In genomic region chr7:139762886-139763285, GRCh38 we compare ENCODE assay signal across 14 cellular contexts. TPM values are rescaled to one million over a fixed set of nuclear protein-coding genes. Genes with fewer than 3 reads are reported as not detected.
DNase-seq lines count a peak whose midpoint lies in the region; ATAC-seq, FAIRE-seq and TF ChIP-seq lines count a peak whose summit lies in the region.
"Had no signal": no experiment of that assay in that cellular context is flagged by ENCODE, and none has a peak within 500 bp of the region (broad histone marks: within the 10 kb centered on the region; RNA-seq: fewer than 3 reads in every experiment).

No MANE protein-coding gene starts in this region.

- H3K4me1 ChIP-seq in stomach, result peaks cover 30 to 74% (median 42%) of the 10 kb centered on the region in 4 donors
- peaks cover 16% of the 10 kb centered on the region for H3K4me1 ChIP-seq in effector memory CD4-positive, alpha-beta T cell (ENCODE audit: control insufficient read depth, insufficient read depth, low read length, poor library complexity, severe bottlenecking)

- no peak for DNase-seq in activated naive CD8-positive, alpha-beta T cell treated with anti-CD3 and anti-CD28 coated beads, Interleukin-2, amount 50 U/mL, for 24 hours
- DNase-seq in chondrocyte (ENCODE audit: low spot score) (no peak), iris pigment epithelial cell (ENCODE audit: low read depth) (peak; percentile 52), stomach (no peak), D721Med (ENCODE audit: insufficient read length, low spot score) (no peak)
- no peak for DNase-seq in effector memory CD4-positive, alpha-beta T cell
- DNase-seq: activated CD4-positive, CD25-positive, alpha-beta regulatory T cell; activated effector memory CD4-positive, alpha-beta T cell treated with anti-CD3 and anti-CD28 coated beads, Interleukin-2, amount 50 U/mL, for 16 hours; lower lobe of right lung; NCI-H2029 treated with DMSO at 0.1 percent for 48 hours; small intestine had no signal

- no peaks in the 10 kb centered on the region for H3K9me3 Mint-ChIP-seq in activated naive CD8-positive, alpha-beta T cell (ENCODE audit: low read depth)
- H3K9me3 Mint-ChIP-seq in activated naive CD8-positive, alpha-beta T cell treated with anti-CD3 and anti-CD28 coated beads, Interleukin-2, amount 50 U/mL, for 24 hours, result no peaks in the 10 kb centered on the region
- no peaks in the 10 kb centered on the region for H3K9me3 Mint-ChIP-seq in chondrocyte (ENCODE audit: low read depth)

- ATAC-seq in activated naive CD8-positive, alpha-beta T cell treated with anti-CD3 and anti-CD28 coated beads, Interleukin-2, amount 50 U/mL, for 24 hours, result no peak
- no peak for ATAC-seq in GM18519 (IDR thresholded peaks at IDR 0.05; ENCODE audit: low FRiP score, unreplicated experiment)

- H3K27me3 Mint-ChIP-seq in activated naive CD8-positive, alpha-beta T cell, result no peaks in the 10 kb centered on the region
- no peaks in the 10 kb centered on the region for H3K27me3 Mint-ChIP-seq in activated naive CD8-positive, alpha-beta T cell treated with anti-CD3 and anti-CD28 coated beads, Interleukin-2, amount 50 U/mL, for 24 hours
- no peaks in the 10 kb centered on the region for H3K27me3 Mint-ChIP-seq in chondrocyte (ENCODE audit: low read depth)

- no peak overlapping the region for H3K4me3 ChIP-seq in stomach
- no peak overlapping the region for H3K4me3 ChIP-seq in effector memory CD4-positive, alpha-beta T cell (ENCODE audit: insufficient read depth, low read depth, low read length, poor library complexity, severe bottlenecking)
- H3K4me3 ChIP-seq: lower lobe of right lung had no signal

- H3K4me1 Mint-ChIP-seq in activated naive CD8-positive, alpha-beta T cell (ENCODE audit: low read depth), result peaks cover 76% of the 10 kb centered on the region
- H3K4me1 Mint-ChIP-seq in activated naive CD8-positive, alpha-beta T cell treated with anti-CD3 and anti-CD28 coated beads, Interleukin-2, amount 50 U/mL, for 24 hours, result peaks cover 67% of the 10 kb centered on the region
- H3K4me1 Mint-ChIP-seq in chondrocyte (ENCODE audit: low read depth), result peaks cover 97% of the 10 kb centered on the region

- no peaks in the 10 kb centered on the region for H3K9me3 ChIP-seq in stomach
- H3K9me3 ChIP-seq in effector memory CD4-positive, alpha-beta T cell (ENCODE audit: control insufficient read depth, low read length), result no peaks in the 10 kb centered on the region
- H3K9me3 ChIP-seq: lower lobe of right lung had no signal

- no peak for TF ChIP-seq POLR2A in stomach (IDR thresholded peaks at IDR 0.05)

- whole genome bisulfite sequencing in stomach, 5 donors, result 66 to 78% (median 75%) methylated on average over 2 of the region's 2 CpGs

- intact Hi-C loops in stomach (cut with DNase I; ENCODE audit: low total_unique reads), result no loop called here

- peak overlapping the region; percentile 9 for H3K27ac Mint-ChIP-seq in activated naive CD8-positive, alpha-beta T cell
- H3K27ac Mint-ChIP-seq in activated naive CD8-positive, alpha-beta T cell treated with anti-CD3 and anti-CD28 coated beads, Interleukin-2, amount 50 U/mL, for 24 hours, result no peak overlapping the region
- H3K27ac Mint-ChIP-seq in chondrocyte (ENCODE audit: unreplicated experiment), result peak overlapping the region; percentile 85

- TF ChIP-seq CTCF in chondrocyte (IDR thresholded peaks at IDR 0.05) (no peak), stomach (IDR thresholded peaks at IDR 0.05) (no peak), D721Med (IDR thresholded peaks at IDR 0.05; ENCODE audit: insufficient read depth, missing control alignments) (no peak)

- no peak for TF ChIP-seq EP300 in stomach (IDR thresholded peaks at IDR 0.05)

- H3K27me3 ChIP-seq in stomach, result no peaks in the 10 kb centered on the region
- H3K27me3 ChIP-seq in effector memory CD4-positive, alpha-beta T cell (replicated peaks; ENCODE audit: control insufficient read depth, insufficient read depth, low read length, poor library complexity, severe bottlenecking), result no peaks in the 10 kb centered on the region

- no peak overlapping the region for H3K4me3 Mint-ChIP-seq in activated naive CD8-positive, alpha-beta T cell
- H3K4me3 Mint-ChIP-seq in activated naive CD8-positive, alpha-beta T cell treated with anti-CD3 and anti-CD28 coated beads, Interleukin-2, amount 50 U/mL, for 24 hours, result no peak overlapping the region
- no peak overlapping the region for H3K4me3 Mint-ChIP-seq in chondrocyte (ENCODE audit: unreplicated experiment)

- FAIRE-seq in D721Med (lab: Jason Lieb, UNC), result no peak
- FAIRE-seq: endometrium, small intestine had no signal

- peak overlapping the region in 3 of 5 donors; percentile 4 to 52 (median 11) for H3K27ac ChIP-seq in stomach
- no peak overlapping the region for H3K27ac ChIP-seq in effector memory CD4-positive, alpha-beta T cell (ENCODE audit: insufficient read depth, low read length, poor library complexity, severe bottlenecking)
- H3K27ac ChIP-seq: lower lobe of right lung had no signal

- H3K36me3 Mint-ChIP-seq in activated naive CD8-positive, alpha-beta T cell, result peaks cover 21% of the 10 kb centered on the region
- H3K36me3 Mint-ChIP-seq in activated naive CD8-positive, alpha-beta T cell treated with anti-CD3 and anti-CD28 coated beads, Interleukin-2, amount 50 U/mL, for 24 hours (ENCODE audit: low read depth), result peaks cover 8% of the 10 kb centered on the region
- peaks cover 7% of the 10 kb centered on the region for H3K36me3 Mint-ChIP-seq in chondrocyte (ENCODE audit: low read depth)

- H3K36me3 ChIP-seq in stomach, result peaks cover 0 to 13% (median 6%) of the 10 kb centered on the region in 4 donors
- no peaks in the 10 kb centered on the region for H3K36me3 ChIP-seq in effector memory CD4-positive, alpha-beta T cell (ENCODE audit: control insufficient read depth, insufficient read depth, low read length)
- H3K36me3 ChIP-seq: lower lobe of right lung had no signal

RNA-seq across cellular contexts. Expression of gene HIPK2, which starts 14.9 kb away (rescaled TPM):
- total RNA-seq in chondrocyte (71.2 to 75.6 TPM (median 72.3 TPM) in 3 replicates), stomach (100 to 1,000 TPM in 1 of 5 donors, 10 to 100 TPM in 3, 1 to 10 TPM in 1; 9.3 to 103 (median 60.7) TPM)
- 10 to 100 TPM in 2 of 3 donors, 1 to 10 TPM in 1; 3.4 to 45.0 (median 10.7) TPM for polyA plus RNA-seq in stomach
